Comparison of ENCODE assay signal across 8 cellular contexts in the genomic region with DNA sequence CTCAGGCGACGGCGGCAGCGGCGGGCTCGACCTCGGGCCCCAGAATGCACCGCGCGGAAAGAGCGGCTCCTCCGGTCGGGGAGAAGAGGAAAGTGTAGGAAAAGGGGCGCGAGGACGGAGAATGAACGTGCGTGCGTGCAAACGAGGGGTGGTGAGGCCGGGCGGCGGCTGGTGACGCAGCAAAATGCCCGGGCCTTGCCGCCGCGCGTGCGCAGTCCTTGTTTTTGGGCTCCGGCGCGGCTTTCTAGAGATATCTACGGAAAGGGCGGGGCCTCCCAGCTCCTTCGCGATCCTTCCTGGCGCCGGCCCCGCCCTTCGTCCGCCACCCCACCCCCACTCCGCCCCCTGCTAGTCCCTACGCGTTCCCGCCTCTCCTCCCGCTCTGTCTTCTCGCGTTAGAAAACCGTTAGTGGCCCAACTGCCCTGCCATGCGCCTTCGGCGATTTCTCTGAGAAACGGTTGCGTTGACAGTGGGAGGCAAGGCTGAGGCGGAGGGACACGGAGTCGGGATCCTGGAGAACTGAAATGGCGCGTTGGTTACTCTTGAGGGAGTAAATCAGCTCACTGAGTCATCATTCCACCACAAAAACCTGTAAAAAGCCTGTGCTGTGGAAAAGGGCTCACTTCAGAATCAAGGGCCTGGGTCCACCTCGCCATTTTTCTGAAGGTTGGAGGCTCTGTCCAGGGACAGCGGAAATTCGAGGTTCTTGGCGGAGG. TPM values are rescaled to one million over a fixed set of nuclear protein-coding genes. Genes with fewer than 3 reads are reported as not detected.
DNase-seq lines count a peak whose midpoint lies in the region; ATAC-seq and TF ChIP-seq lines count a peak whose summit lies in the region.

A gene with protein sequence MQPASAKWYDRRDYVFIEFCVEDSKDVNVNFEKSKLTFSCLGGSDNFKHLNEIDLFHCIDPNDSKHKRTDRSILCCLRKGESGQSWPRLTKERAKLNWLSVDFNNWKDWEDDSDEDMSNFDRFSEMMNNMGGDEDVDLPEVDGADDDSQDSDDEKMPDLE (minus strand): TSS at position 156 of the 717 bp plus-strand sequence. CDS start 285 bp downstream, outside the sequence.

- H3K27ac ChIP-seq in angular gyrus (ENCODE audit: low read depth, low read length): peak within 1 kb of the TSS; percentile 100
- peak within 1 kb of the TSS; percentile 99 to 100 for H3K27ac ChIP-seq in right atrium auricular region
- H3K27ac ChIP-seq in uterus: peak within 1 kb of the TSS; percentile 99 to 100

- DNase-seq in NCI-H187 (lab: John Stamatoyannopoulos, UW) (peak; percentile 98 to 99), T-helper 2 cell (peak; percentile 96 to 99 (median 97)), right atrium auricular region (ENCODE audit: low spot score) (peak; percentile 97), pulmonary artery endothelial cell (ENCODE audit: low read depth, low spot score) (peak; percentile 91), uterus (peak; percentile 98)

- no peaks in the 10 kb centered on the region for H3K36me3 ChIP-seq in right atrium auricular region
- no peaks in the 10 kb centered on the region for H3K36me3 ChIP-seq in uterus

- H3K4me1 ChIP-seq in right atrium auricular region: peaks cover 0 to 31% of the 10 kb centered on the region in 2 donors
- H3K4me1 ChIP-seq in uterus: no peaks in the 10 kb centered on the region

- TF ChIP-seq CTCF in right atrium auricular region (IDR thresholded peaks at IDR 0.05) (no peak), uterus (IDR thresholded peaks at IDR 0.05) (peak in 2 of 4 experiments; percentile 19 to 45)

- TF ChIP-seq POLR2A in uterus (IDR thresholded peaks at IDR 0.05): peak; percentile 92 to 97

- intact Hi-C loops in uterus (cut with DNase I; ENCODE audit: low total_unique reads): loop anchor here (5.0 kb wide), 1 partner anchor 39 kb away; a partner anchor contains a TSS

- H3K9me3 ChIP-seq in right atrium auricular region (no peaks in the 10 kb centered on the region), uterus (no peaks in the 10 kb centered on the region)

- ATAC-seq in GM18498 (IDR thresholded peaks at IDR 0.05; ENCODE audit: unreplicated experiment) (peak; percentile 70), HG02938 (IDR thresholded peaks at IDR 0.05; ENCODE audit: unreplicated experiment) (peak; percentile 68)

- H3K4me3 ChIP-seq in right atrium auricular region (peak within 1 kb of the TSS; percentile 88), uterus (peak within 1 kb of the TSS; percentile 93 to 98)

- H3K27me3 ChIP-seq in right atrium auricular region: no peaks in the 10 kb centered on the region
- no peaks in the 10 kb centered on the region for H3K27me3 ChIP-seq in uterus

RNA-seq across cellular contexts. Expression of the gene that starts here (rescaled TPM):
- total RNA-seq in right atrium auricular region (10 to 100 TPM; 69.6 to 71.1 TPM), pulmonary artery endothelial cell (85.3 and 143 TPM in 2 replicates), uterus (100 to 1,000 TPM in 3 of 4 donors, 10 to 100 TPM in 1; 80.7 to 236 (median 141) TPM)

Comparison
In these comparisons a context has a peak if more than half of its experiments do, and no peak if none do; other contexts are left out.
1. Peak in every context shown above with its lines: DNase-seq, ATAC-seq, H3K4me3 ChIP-seq and H3K27ac ChIP-seq.